8 cellular contexts compared by ENCODE assay signal in genomic region chr16:3022208-3022696, GRCh38. TPM values are rescaled to one million over a fixed set of nuclear protein-coding genes. Genes with fewer than 3 reads are reported as not detected.
DNase-seq lines count a peak whose midpoint lies in the region; ATAC-seq and TF ChIP-seq lines count a peak whose summit lies in the region.

No MANE protein-coding gene starts in this region.

- H3K4me1 ChIP-seq in neutrophil (ENCODE audit: control insufficient read depth in 1 of 2, insufficient read depth in 1 of 2, low read depth in 1 of 2, low read length in 1 of 2) (peaks cover 52 to 69% of the 10 kb centered on the region in 2 experiments), stomach (peaks cover 38 to 79% (median 76%) of the 10 kb centered on the region in 4 donors)

- intact Hi-C loops in stomach (cut with DNase I; ENCODE audit: low total_unique reads): no loop called here

- TF ChIP-seq POLR2A in stomach (IDR thresholded peaks at IDR 0.05): no peak

- H3K27me3 ChIP-seq in neutrophil (peaks cover 22% of the 10 kb centered on the region), stomach (peaks cover 0 to 23% (median 18%) of the 10 kb centered on the region in 3 donors)

- TF ChIP-seq CTCF in GM13977 (IDR thresholded peaks at IDR 0.05; ENCODE audit: extremely low read depth, insufficient read depth, missing control alignments) (no peak), fibroblast of pulmonary artery (IDR thresholded peaks at IDR 0.05; ENCODE audit: low read length, missing control alignments) (no peak), neutrophil (IDR thresholded peaks at IDR 0.05) (no peak), stomach (IDR thresholded peaks at IDR 0.05) (no peak)

- H3K4me3 ChIP-seq in fibroblast of pulmonary artery (replicated peaks; ENCODE audit: low read depth, low read length) (peak overlapping the region; percentile 80), neutrophil (ENCODE audit: low read depth in 1 of 2, low read length in 1 of 2) (peak overlapping the region; percentile 83 to 95), stomach (peak overlapping the region; percentile 63 to 85 (median 72))

- no peak for TF ChIP-seq EP300 in stomach (IDR thresholded peaks at IDR 0.05)

- peak; percentile 74 for DNase-seq in GM13977 (ENCODE audit: low spot score)
- DNase-seq in RPMI8226: peak; percentile 47
- peak; percentile 70 for DNase-seq in activated gamma-delta T cell (lab: John Stamatoyannopoulos, UW)
- peak; percentile 95 for DNase-seq in fibroblast of pulmonary artery (ENCODE audit: low read depth)
- peak; percentile 91 for DNase-seq in stomach

- ATAC-seq in HG02798 (IDR thresholded peaks at IDR 0.05; ENCODE audit: poor library complexity, unreplicated experiment): no peak
- no peak for ATAC-seq in HG03095 (IDR thresholded peaks at IDR 0.05; ENCODE audit: unreplicated experiment)

- H3K9me3 ChIP-seq in neutrophil (no peaks in the 10 kb centered on the region), stomach (no peaks in the 10 kb centered on the region)

- peak overlapping the region; percentile 90 for H3K27ac ChIP-seq in neutrophil
- H3K27ac ChIP-seq in stomach: peak overlapping the region; percentile 97 to 99 (median 98)

- H3K36me3 ChIP-seq in neutrophil (peaks cover 14% of the 10 kb centered on the region), stomach (peaks cover 14 to 19% (median 16%) of the 10 kb centered on the region in 4 donors)

- in situ Hi-C loops in GM13977 (cut with MboI; ENCODE audit: low pct_unique_long_range_greater_than_20kb, low sequenced_read_pairs, unreplicated experiment): no loop called here

- 4 to 11% (median 8%) methylated on average over 8 of the region's 8 CpGs for WGBS in stomach, 5 donors

RNA-seq across cellular contexts. Expression of gene HCFC1R1, which starts 1.5 kb away (rescaled TPM):
- 10 to 100 TPM; 11.0 to 94.7 (median 21.7) TPM for total RNA-seq in stomach
- polyA plus RNA-seq in stomach: 100 to 1,000 TPM in 2 of 3 donors, 10 to 100 TPM in 1; 71.7 to 128 (median 102) TPM

RNA-seq across cellular contexts. Expression of gene THOC6, which starts 1.6 kb away (rescaled TPM):
- 10 to 100 TPM in 4 of 5 donors, not detected in 1; 10.5 to 97.9 (median 22.2) TPM for total RNA-seq in stomach
- 10 to 100 TPM; 15.3 to 39.0 (median 32.8) TPM for polyA plus RNA-seq in stomach

RNA-seq across cellular contexts. Expression of gene TNFRSF12A, which starts 2.1 kb away (rescaled TPM):
- 100 to 1,000 TPM in 2 of 5 donors, 10 to 100 TPM in 2, 1 to 10 TPM in 1; 1.8 to 134 (median 77.2) TPM for total RNA-seq in stomach
- 100 to 1,000 TPM in 1 of 3 donors, 10 to 100 TPM in 2; 20.3 to 117 (median 25.8) TPM for polyA plus RNA-seq in stomach

RNA-seq across cellular contexts. Expression of gene CLDN6, which starts 4.3 kb away (rescaled TPM):
- not detected for total RNA-seq in stomach
- polyA plus RNA-seq in stomach: not detected

RNA-seq across cellular contexts. Expression of gene CLDN9, which starts 9.5 kb away (rescaled TPM):
- not detected for total RNA-seq in stomach
- polyA plus RNA-seq in stomach: under 1 TPM in 2 of 3 donors, not detected in 1; 0.28 to 0.31 TPM
